ENCODE assay signal across 16 cellular contexts in the genomic region with DNA sequence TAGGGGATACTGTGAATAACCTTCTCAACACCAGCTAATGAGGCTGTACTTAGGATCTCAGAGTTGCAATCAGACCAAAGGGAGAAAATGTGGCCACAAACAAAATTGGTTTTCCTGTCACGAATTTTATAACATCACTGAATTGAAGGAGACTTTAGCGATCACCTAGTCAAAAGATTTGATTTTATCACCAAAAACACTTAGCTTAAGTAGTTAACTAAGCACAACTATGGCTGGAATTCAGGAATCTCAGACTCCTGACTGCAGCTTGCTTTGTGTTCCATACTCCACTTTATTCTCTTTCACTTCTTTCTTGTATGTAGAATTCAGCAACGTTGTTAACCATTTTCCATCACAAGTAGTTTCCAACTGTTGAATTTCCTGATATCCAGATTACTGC.
DNase-seq lines count a peak whose midpoint lies in the region; ATAC-seq, FAIRE-seq and TF ChIP-seq lines count a peak whose summit lies in the region.
"Had no signal": no experiment of that assay in that cellular context is flagged by ENCODE, and none has a peak within 500 bp of the region (broad histone marks: within the 10 kb centered on the region; RNA-seq: fewer than 3 reads in every experiment).

No MANE protein-coding gene starts in this region.

- H3K4me1 ChIP-seq in H9 (ENCODE audit: insufficient read depth, low read length) (no peaks in the 10 kb centered on the region; the same call in 1 of the 2 replicates), astrocyte (ENCODE audit: insufficient read depth, low read length) (no peaks in the 10 kb centered on the region)
- H3K4me1 ChIP-seq: SJCRH30 had no signal

- no peak for TF ChIP-seq CTCF in H9 (conservative IDR thresholded peaks at IDR 0.05)
- TF ChIP-seq CTCF in astrocyte (IDR thresholded peaks at IDR 0.05; ENCODE audit: insufficient read depth, low read depth, low read length) = no peak

- FAIRE-seq in astrocyte (lab: Jason Lieb, UNC) = no peak
- FAIRE-seq: HepG2 had no signal

- no peak overlapping the region for H3K23ac ChIP-seq in H9 (ENCODE audit: insufficient read length, low read depth, low read length)

- H3K4me2 ChIP-seq in H9 (ENCODE audit: insufficient read depth, insufficient read length, low read length) (no peak overlapping the region), astrocyte (ENCODE audit: low read length) (no peak overlapping the region)

- no peak overlapping the region for H4K5ac ChIP-seq in H9 (ENCODE audit: insufficient read length, low read depth, low read length)

- H4K8ac ChIP-seq in H9 (replicated peaks; ENCODE audit: insufficient read length, low read depth, low read length) = no peak overlapping the region

- no peaks in the 10 kb centered on the region for H3K27me3 ChIP-seq in H9 (ENCODE audit: insufficient read depth, low read length)
- H3K27me3 ChIP-seq in astrocyte (ENCODE audit: insufficient read depth, low read length) = no peaks in the 10 kb centered on the region
- H3K27me3 ChIP-seq: SJCRH30 had no signal

- no CpG with 5 or more reads among the region's 3 CpGs for WGBS in H9 (ENCODE audit: extremely low coverage, insufficient read length, low lambda C conversion rate)

- no peak overlapping the region for H3K56ac ChIP-seq in H9 (ENCODE audit: insufficient read length, low read depth, low read length)

- no peak overlapping the region for H2BK12ac ChIP-seq in H9 (ENCODE audit: insufficient read length, low read depth, low read length)

- H3K27ac Mint-ChIP-seq in H9 (peak overlapping the region in 2 of 3 experiments; percentile 38 to 41; a peak in 3 of 7 replicates), astrocyte (ENCODE audit: unreplicated experiment) (peak overlapping the region; percentile 59)
- H3K27ac Mint-ChIP-seq: CD4-positive, CD25-positive, alpha-beta regulatory T cell had no signal

- H3K18ac ChIP-seq in H9 (ENCODE audit: insufficient read length, low read depth, low read length) = no peak overlapping the region

- H3K79me2 ChIP-seq in H9 (ENCODE audit: insufficient read depth, low read length) = no peaks in the 10 kb centered on the region
- no peaks in the 10 kb centered on the region for H3K79me2 ChIP-seq in astrocyte (ENCODE audit: insufficient read depth, low read length)

- no peak overlapping the region for H2BK15ac ChIP-seq in H9 (ENCODE audit: low read depth, low read length)

- H2BK20ac ChIP-seq in H9 (ENCODE audit: low read depth, low read length, poor library complexity, severe bottlenecking) = no peak overlapping the region

- H3K36me3 Mint-ChIP-seq in H9 (ENCODE audit: insufficient read depth in 1 of 3, low read depth in 3 of 3) (no peaks in the 10 kb centered on the region), astrocyte (ENCODE audit: low read depth, unreplicated experiment) (no peaks in the 10 kb centered on the region)
- H3K36me3 Mint-ChIP-seq: CD4-positive, CD25-positive, alpha-beta regulatory T cell had no signal

- no peaks in the 10 kb centered on the region for H3K9me3 Mint-ChIP-seq in H9
- no peaks in the 10 kb centered on the region for H3K9me3 Mint-ChIP-seq in astrocyte (ENCODE audit: unreplicated experiment)

- H3K4me3 Mint-ChIP-seq in H9 = no peak overlapping the region
- H3K4me3 Mint-ChIP-seq in astrocyte (ENCODE audit: unreplicated experiment) = no peak overlapping the region
- H3K4me3 Mint-ChIP-seq: CD4-positive, CD25-positive, alpha-beta regulatory T cell had no signal

- H3K14ac ChIP-seq in H9 (ENCODE audit: insufficient read depth, low read length) = no peak overlapping the region

- H3K36me3 ChIP-seq in astrocyte (ENCODE audit: insufficient read depth, low read length) = no peaks in the 10 kb centered on the region
- H3K36me3 ChIP-seq: SJCRH30 had no signal

- H3K27me3 Mint-ChIP-seq in H9 (ENCODE audit: low read depth) = no peaks in the 10 kb centered on the region
- H3K27me3 Mint-ChIP-seq in astrocyte (ENCODE audit: low read depth, unreplicated experiment) = no peaks in the 10 kb centered on the region
- H3K27me3 Mint-ChIP-seq: CD4-positive, CD25-positive, alpha-beta regulatory T cell had no signal

- H3K9ac ChIP-seq in H9 (ENCODE audit: extremely low read depth, insufficient read length, low read length) (no peak overlapping the region), astrocyte (ENCODE audit: low read length) (no peak overlapping the region)

- H2BK5ac ChIP-seq in H9 (ENCODE audit: insufficient read length, low read length) = no peak overlapping the region

- no peak overlapping the region for H2BK120ac ChIP-seq in H9 (ENCODE audit: low read depth, low read length, poor library complexity, severe bottlenecking)

- no peak overlapping the region for H4K91ac ChIP-seq in H9 (ENCODE audit: insufficient read length, low read depth, low read length)

- no peaks in the 10 kb centered on the region for H3K79me1 ChIP-seq in H9 (ENCODE audit: insufficient read depth, low read depth, low read length, poor library complexity, severe bottlenecking)

- H4K20me1 ChIP-seq in H9 (ENCODE audit: control insufficient read depth, insufficient read depth, insufficient read length) (no peaks in the 10 kb centered on the region), astrocyte (ENCODE audit: insufficient read depth, low read length) (no peaks in the 10 kb centered on the region)

- no peak for DNase-seq in H9
- no peak for DNase-seq in astrocyte (ENCODE audit: low read depth)
- DNase-seq in iPS-NIHi11 (ENCODE audit: low spot score) = peak; percentile 17
- peak; percentile 9 for DNase-seq in renal cortical epithelial cell (ENCODE audit: low read depth)
- no peak for DNase-seq in OCI-M2 (lab: John Stamatoyannopoulos, UW; ENCODE audit: unreplicated experiment)
- DNase-seq in A172 (ENCODE audit: low spot score) = no peak
- DNase-seq: ACHN; CD4-positive, CD25-positive, alpha-beta regulatory T cell; DMS79 treated with DMSO at 0.1 percent for 48 hours; GDM1; GOT3; NCI-H1105; NCI-H2171 treated with DMSO at 0.1 percent for 48 hours; SJCRH30 had no signal

- H3K9me3 ChIP-seq in H9 (ENCODE audit: control insufficient read depth, low read depth, low read length) (no peaks in the 10 kb centered on the region), astrocyte (ENCODE audit: insufficient read depth, low read depth, low read length) (no peaks in the 10 kb centered on the region)
- H3K9me3 ChIP-seq: SJCRH30 had no signal

- no peak overlapping the region for H3K4ac ChIP-seq in H9 (ENCODE audit: low read depth, low read length)

- H3K27ac ChIP-seq in H9 (ENCODE audit: insufficient read length, low read depth, low read length) = no peak overlapping the region
- H3K27ac ChIP-seq in astrocyte (ENCODE audit: low read depth, low read length) = no peak overlapping the region
- H3K27ac ChIP-seq: SJCRH30 had no signal

- no peak overlapping the region for H3T11ph ChIP-seq in H9 (ENCODE audit: low read length)

- no peak overlapping the region for H3K4me3 ChIP-seq in astrocyte (ENCODE audit: insufficient read depth, low read depth, low read length)
- H3K4me3 ChIP-seq: SJCRH30 had no signal

- no peaks in the 10 kb centered on the region for H3K23me2 ChIP-seq in H9 (ENCODE audit: insufficient read length, low read depth, low read length, poor library complexity, severe bottlenecking)

- H2AFZ ChIP-seq in H9 (ENCODE audit: low read length) (no peak overlapping the region), astrocyte (ENCODE audit: low read depth, low read length) (no peak overlapping the region)

- peaks cover 31 to 38% of the 10 kb centered on the region in 2 experiments for H3K4me1 Mint-ChIP-seq in H9
- H3K4me1 Mint-ChIP-seq in astrocyte (ENCODE audit: low read depth, unreplicated experiment) = peaks cover 25% of the 10 kb centered on the region
- H3K4me1 Mint-ChIP-seq: CD4-positive, CD25-positive, alpha-beta regulatory T cell had no signal

- no peak for ATAC-seq in HG03175 (IDR thresholded peaks at IDR 0.05; ENCODE audit: unreplicated experiment)
- ATAC-seq: HepG2 had no signal

- H2AK5ac ChIP-seq in H9 (ENCODE audit: insufficient read length, low read length) = no peak overlapping the region

Comparison
In these comparisons a context has a peak if more than half of its experiments do, and no peak if none do; other contexts are left out.
1. DNase-seq: peak in iPS-NIHi11 (single experiment) and renal cortical epithelial cell (single experiment); none in H9 (single experiment), astrocyte (single experiment), OCI-M2 (single experiment) and A172 (single experiment).